In genomic region chr14:101737414-101738367, GRCh38 we compare ENCODE assay signal across 12 cellular contexts. TPM values are rescaled to one million over a fixed set of nuclear protein-coding genes. Genes with fewer than 3 reads are reported as not detected.
DNase-seq lines count a peak whose midpoint lies in the region; ATAC-seq, FAIRE-seq and TF ChIP-seq lines count a peak whose summit lies in the region.
"Had no signal": no experiment of that assay in that cellular context is flagged by ENCODE, and none has a peak within 500 bp of the region (broad histone marks: within the 10 kb centered on the region; RNA-seq: fewer than 3 reads in every experiment).

No MANE protein-coding gene starts in this region.

- peaks cover 4% of the 10 kb centered on the region for H3K36me3 Mint-ChIP-seq in CD4-positive, CD25-positive, alpha-beta regulatory T cell
- H3K36me3 Mint-ChIP-seq in stimulated activated memory B cell treated with anti-CD40 and anti-IgM and Interleukin-4, amounts not matched to agents 10 μg/mL and 1 μg/mL and 100 μg/mL, for 72 hours: no peaks in the 10 kb centered on the region

- no peak for TF ChIP-seq POLR2A in GM12892 (IDR thresholded peaks at IDR 0.05; ENCODE audit: low read depth, low read length)
- no peak for TF ChIP-seq POLR2A in ovary (IDR thresholded peaks at IDR 0.05)

- ATAC-seq in CD4-positive, CD25-positive, alpha-beta regulatory T cell (ENCODE audit: low read depth in 2 of 2): peak in 1 of 2 donors; percentile 66
- ATAC-seq in omental fat pad (ENCODE audit: low FRiP score) (no peak), GM21786 (IDR thresholded peaks at IDR 0.05; ENCODE audit: unreplicated experiment) (no peak)
- no peak for ATAC-seq in stimulated activated memory B cell treated with anti-CD40 and anti-IgM and Interleukin-4, amounts not matched to agents 10 μg/mL and 1 μg/mL and 100 μg/mL, for 72 hours

- H3K4me3 ChIP-seq in CD4-positive, CD25-positive, alpha-beta regulatory T cell (ENCODE audit: low read depth, low read length): no peak overlapping the region
- H3K4me3 ChIP-seq in ovary: no peak overlapping the region

- peak in 2 of 3 donors; percentile 29 to 47 for DNase-seq in CD4-positive, CD25-positive, alpha-beta regulatory T cell
- no peak for DNase-seq in GM12892 (ENCODE audit: insufficient read length)
- DNase-seq in activated CD4-positive, alpha-beta T cell treated with anti-CD3 and anti-CD28 coated beads for 48 hours: peak; percentile 41
- DNase-seq in islet precursor cell: peak; percentile 32
- DNase-seq in omental fat pad (ENCODE audit: low spot score): no peak
- DNase-seq in ovary: no peak
- DNase-seq: activated B cell treated with CpG ODN at 0.5 μM for 24 hours, mesenchymal stem cell, substantia nigra had no signal

- H3K36me3 ChIP-seq in CD4-positive, CD25-positive, alpha-beta regulatory T cell (ENCODE audit: control insufficient read depth, insufficient read depth, low read length): no peaks in the 10 kb centered on the region
- no peaks in the 10 kb centered on the region for H3K36me3 ChIP-seq in ovary

- intact Hi-C loops in ovary (cut with DNase I): no loop called here

- no peak overlapping the region for H3K27ac ChIP-seq in CD4-positive, CD25-positive, alpha-beta regulatory T cell (ENCODE audit: insufficient read depth, low read length, poor library complexity, severe bottlenecking)
- no peak overlapping the region for H3K27ac ChIP-seq in ovary

- TF ChIP-seq EP300 in ovary (IDR thresholded peaks at IDR 0.05): no peak

- H3K4me1 ChIP-seq in CD4-positive, CD25-positive, alpha-beta regulatory T cell (ENCODE audit: control insufficient read depth, insufficient read depth, low read length, poor library complexity, severe bottlenecking): peaks cover 11% of the 10 kb centered on the region
- H3K4me1 ChIP-seq in ovary (ENCODE audit: insufficient read depth): no peaks in the 10 kb centered on the region

- peak; percentile 5 for FAIRE-seq in GM12892 (lab: Jason Lieb, UNC)
- FAIRE-seq: G401.6 had no signal

- H3K27me3 Mint-ChIP-seq in CD4-positive, CD25-positive, alpha-beta regulatory T cell: peaks cover 9% of the 10 kb centered on the region
- H3K27me3 Mint-ChIP-seq in stimulated activated memory B cell treated with anti-CD40 and anti-IgM and Interleukin-4, amounts not matched to agents 10 μg/mL and 1 μg/mL and 100 μg/mL, for 72 hours: peaks cover 36% of the 10 kb centered on the region

- H3K27ac Mint-ChIP-seq in CD4-positive, CD25-positive, alpha-beta regulatory T cell: peak overlapping the region; percentile 10 to 89 (median 77)
- H3K27ac Mint-ChIP-seq in stimulated activated memory B cell treated with anti-CD40 and anti-IgM and Interleukin-4, amounts not matched to agents 10 μg/mL and 1 μg/mL and 100 μg/mL, for 72 hours: no peak overlapping the region
- H3K27ac Mint-ChIP-seq: activated B cell treated with CpG ODN at 0.5 μM for 24 hours had no signal

- H3K4me3 Mint-ChIP-seq in CD4-positive, CD25-positive, alpha-beta regulatory T cell: peak overlapping the region in 1 of 4 donors; percentile 24
- no peak overlapping the region for H3K4me3 Mint-ChIP-seq in stimulated activated memory B cell treated with anti-CD40 and anti-IgM and Interleukin-4, amounts not matched to agents 10 μg/mL and 1 μg/mL and 100 μg/mL, for 72 hours
- H3K4me3 Mint-ChIP-seq: activated B cell treated with CpG ODN at 0.5 μM for 24 hours had no signal

- no peak for TF ChIP-seq CTCF in omental fat pad (IDR thresholded peaks at IDR 0.05)
- TF ChIP-seq CTCF in ovary (IDR thresholded peaks at IDR 0.05): no peak

- H3K9me3 ChIP-seq in CD4-positive, CD25-positive, alpha-beta regulatory T cell (ENCODE audit: control insufficient read depth in 2 of 2, low read length in 2 of 2): peaks cover 3 to 19% of the 10 kb centered on the region in 2 experiments
- no peaks in the 10 kb centered on the region for H3K9me3 ChIP-seq in ovary

- 68 to 75% (median 71%) methylated on average over 11 of the region's 11 CpGs for WGBS in ovary, 3 donors

- peaks cover 0 to 30% (median 11%) of the 10 kb centered on the region in 4 donors for H3K4me1 Mint-ChIP-seq in CD4-positive, CD25-positive, alpha-beta regulatory T cell
- H3K4me1 Mint-ChIP-seq in stimulated activated memory B cell treated with anti-CD40 and anti-IgM and Interleukin-4, amounts not matched to agents 10 μg/mL and 1 μg/mL and 100 μg/mL, for 72 hours: no peaks in the 10 kb centered on the region
- H3K4me1 Mint-ChIP-seq: activated B cell treated with CpG ODN at 0.5 μM for 24 hours had no signal

- H3K27me3 ChIP-seq in CD4-positive, CD25-positive, alpha-beta regulatory T cell (ENCODE audit: control insufficient read depth, insufficient read depth, low read length): no peaks in the 10 kb centered on the region
- H3K27me3 ChIP-seq in ovary: no peaks in the 10 kb centered on the region

- peaks cover 0 to 22% (median 13%) of the 10 kb centered on the region in 7 donors for H3K9me3 Mint-ChIP-seq in CD4-positive, CD25-positive, alpha-beta regulatory T cell
- peaks cover 16% of the 10 kb centered on the region for H3K9me3 Mint-ChIP-seq in stimulated activated memory B cell treated with anti-CD40 and anti-IgM and Interleukin-4, amounts not matched to agents 10 μg/mL and 1 μg/mL and 100 μg/mL, for 72 hours

RNA-seq across cellular contexts. Expression of gene PPP2R5C, which starts 23.8 kb away (rescaled TPM):
- 650 TPM for total RNA-seq in CD4-positive, CD25-positive, alpha-beta regulatory T cell
- 100 to 1,000 TPM; 244 to 294 (median 270) TPM for polyA plus RNA-seq in CD4-positive, CD25-positive, alpha-beta regulatory T cell
- polyA plus RNA-seq in GM12892 (2012; ENCODE audit: missing spikeins): 106 TPM
- 10 to 100 TPM; 73.7 to 90.5 (median 87.6) TPM for total RNA-seq in omental fat pad
- 100 to 1,000 TPM in 4 of 7 donors, 10 to 100 TPM in 3; 63.1 to 136 (median 111) TPM for total RNA-seq in ovary
- polyA plus RNA-seq in ovary: 10 to 100 TPM; 52.8 to 95.3 TPM

Comparison
In these comparisons a context has a peak if more than half of its experiments do, and no peak if none do; other contexts are left out.
1. DNase-seq: peak in CD4-positive, CD25-positive, alpha-beta regulatory T cell (2 of 3), activated CD4-positive, alpha-beta T cell treated with anti-CD3 and anti-CD28 coated beads for 48 hours (single experiment) and islet precursor cell (single experiment); none in GM12892 (single experiment), omental fat pad (single experiment) and ovary (0 of 5).